Comparison of ENCODE assay signal across 8 cellular contexts in genomic region chr2:46876741-46877384, GRCh38. TPM values are rescaled to one million over a fixed set of nuclear protein-coding genes. Genes with fewer than 3 reads are reported as not detected.
DNase-seq lines count a peak whose midpoint lies in the region; ATAC-seq and TF ChIP-seq lines count a peak whose summit lies in the region.

No MANE protein-coding gene starts in this region.

- H3K27me3 ChIP-seq in SK-N-SH (ENCODE audit: insufficient read depth): no peaks in the 10 kb centered on the region
- no peaks in the 10 kb centered on the region for H3K27me3 ChIP-seq in parathyroid adenoma (ENCODE audit: control insufficient read depth, insufficient read depth, low read length)
- H3K27me3 ChIP-seq in effector memory CD4-positive, alpha-beta T cell (replicated peaks; ENCODE audit: control insufficient read depth, insufficient read depth, low read length, poor library complexity, severe bottlenecking): no peaks in the 10 kb centered on the region

- 61% methylated on average over 11 of the region's 11 CpGs for WGBS in SK-N-SH (ENCODE audit: low lambda C conversion rate)

- H3K79me2 ChIP-seq in SK-N-SH (ENCODE audit: insufficient read depth): no peaks in the 10 kb centered on the region
- no peaks in the 10 kb centered on the region for H3K79me2 ChIP-seq in parathyroid adenoma

- no peaks in the 10 kb centered on the region for H4K20me1 ChIP-seq in SK-N-SH (ENCODE audit: insufficient read depth)

- H3K9ac ChIP-seq in SK-N-SH (0 out of 2 replicates have a peak overlapping the region, but pooled peaks have one; percentile 4), parathyroid adenoma (no peak overlapping the region)

- H3K36me3 ChIP-seq in SK-N-SH (replicated peaks in 1 of 2; ENCODE audit: control insufficient read depth in 1 of 2, insufficient read depth in 2 of 2, low read length in 1 of 2): no peaks in the 10 kb centered on the region
- no peaks in the 10 kb centered on the region for H3K36me3 ChIP-seq in parathyroid adenoma (ENCODE audit: control insufficient read depth, insufficient read depth, low read length)
- no peaks in the 10 kb centered on the region for H3K36me3 ChIP-seq in effector memory CD4-positive, alpha-beta T cell (ENCODE audit: control insufficient read depth, insufficient read depth, low read length)

- no peak for ATAC-seq in activated CD4-positive, CD25-positive, alpha-beta regulatory T cell treated with anti-CD3 and anti-CD28 coated beads, Interleukin-2, amount 50 U/mL, for 24 hours

- no peak overlapping the region for H3K4me2 ChIP-seq in SK-N-SH
- no peak overlapping the region for H3K4me2 ChIP-seq in parathyroid adenoma (ENCODE audit: low read length)

- H3K9me3 ChIP-seq in SK-N-SH (no peaks in the 10 kb centered on the region), parathyroid adenoma (ENCODE audit: control insufficient read depth, low read length) (no peaks in the 10 kb centered on the region)
- H3K9me3 ChIP-seq in effector memory CD4-positive, alpha-beta T cell (ENCODE audit: control insufficient read depth, low read length): no peaks in the 10 kb centered on the region

- H3K4me3 ChIP-seq in SK-N-SH (ENCODE audit: low read depth in 2 of 2, low read length in 1 of 2) (no peak overlapping the region), fibroblast of mammary gland (ENCODE audit: control insufficient read depth, low read depth, low read length) (no peak overlapping the region), parathyroid adenoma (ENCODE audit: low read depth, low read length) (no peak overlapping the region)
- no peak overlapping the region for H3K4me3 ChIP-seq in effector memory CD4-positive, alpha-beta T cell (ENCODE audit: insufficient read depth, low read depth, low read length, poor library complexity, severe bottlenecking)

- TF ChIP-seq CTCF in SK-N-SH (IDR thresholded peaks at IDR 0.05) (peak; percentile 80), fibroblast of mammary gland (conservative IDR thresholded peaks at IDR 0.05; ENCODE audit: control insufficient read depth, insufficient read depth, low read depth, low read length) (peak; percentile 59), parathyroid adenoma (IDR thresholded peaks at IDR 0.05) (peak; percentile 75)

- H3K4me1 ChIP-seq in SK-N-SH (ENCODE audit: control insufficient read depth in 1 of 2, insufficient read depth in 2 of 2, low read depth in 1 of 2, low read length in 1 of 2) (peaks cover 35 to 38% of the 10 kb centered on the region in 2 experiments; a peak in 3 of 4 replicates), parathyroid adenoma (peaks cover 23% of the 10 kb centered on the region)
- no peaks in the 10 kb centered on the region for H3K4me1 ChIP-seq in effector memory CD4-positive, alpha-beta T cell (ENCODE audit: control insufficient read depth, insufficient read depth, low read length, poor library complexity, severe bottlenecking)

- CTCF ChIA-PET in SK-N-SH (lab: Yijun Ruan, JAX): interaction anchor here (0.6 to 2.4 kb wide), 26 partner anchors 9 to 246 kb away, joined by 3 to 20 read pairs (median 4); partner anchors contain the start of gene MCFD2

- peak; percentile 91 for TF ChIP-seq RAD21 in SK-N-SH (IDR thresholded peaks at IDR 0.05; ENCODE audit: low read length)

- peak; percentile 79 for DNase-seq in DMS 273 treated with DMSO at 0.1 percent for 48 hours (lab: John Stamatoyannopoulos, UW)
- peak; percentile 83 to 84 for DNase-seq in Kasumi-1 (lab: John Stamatoyannopoulos, UW)
- peak; percentile 73 for DNase-seq in SK-N-SH
- peak; percentile 87 for DNase-seq in fibroblast of mammary gland (ENCODE audit: low read depth)
- DNase-seq in effector memory CD4-positive, alpha-beta T cell: no peak
- no peak for DNase-seq in anterior cingulate cortex (lab: John Stamatoyannopoulos, UW)

- TF ChIP-seq EP300 in SK-N-SH (IDR thresholded peaks at IDR 0.05; ENCODE audit: borderline replicate concordance in 1 of 2, low read depth in 1 of 2, low read length in 1 of 2): no peak

- H2AFZ ChIP-seq in SK-N-SH (ENCODE audit: low read depth) (no peak overlapping the region), parathyroid adenoma (peak overlapping the region; percentile 68)

- POLR2A ChIA-PET in SK-N-SH (lab: Yijun Ruan, JAX): interaction anchor here (0.7 kb wide), 1 partner anchor 209 kb away, joined by 3 read pairs; no protein-coding TSS in a partner anchor

- H3F3A ChIP-seq in SK-N-SH (replicated peaks; ENCODE audit: insufficient read depth): peaks cover 33% of the 10 kb centered on the region

- peak overlapping the region; percentile 7 to 76 for H3K27ac ChIP-seq in SK-N-SH (ENCODE audit: low read depth in 2 of 2, low read length in 1 of 2)
- H3K27ac ChIP-seq in parathyroid adenoma: peak overlapping the region; percentile 11
- H3K27ac ChIP-seq in effector memory CD4-positive, alpha-beta T cell (ENCODE audit: insufficient read depth, low read length, poor library complexity, severe bottlenecking): no peak overlapping the region

- no peaks in the 10 kb centered on the region for H3K9me2 ChIP-seq in SK-N-SH

TF ChIP-seq in SK-N-SH, 30 proteins besides CTCF, POLR2A, EP300 and RAD21:
- TF ChIP-seq MXI1 (IDR thresholded peaks at IDR 0.05; ENCODE audit: low read depth, low read length) (no peak; the same call in 1 of the 2 replicates), RFX5 (IDR thresholded peaks at IDR 0.05; ENCODE audit: low read length) (0 out of 2 replicates have a peak, but pooled peaks have one; percentile 18), SMC3 (IDR thresholded peaks at IDR 0.05; ENCODE audit: low read depth, low read length) (peak; percentile 87), RCOR1 (IDR thresholded peaks at IDR 0.05; ENCODE audit: low read length) (peak; percentile 33; the same call in 1 of the 2 replicates)

RNA-seq across cellular contexts. Expression of gene MCFD2, which starts 38.7 kb away (rescaled TPM):
- polyA plus RNA-seq in SK-N-SH (2012; rRNA removed): 88.2 and 123 TPM in 2 replicates
- 123 and 126 TPM in 2 replicates for polyA plus RNA-seq in SK-N-SH (2012; cell fraction: cytosol; rRNA removed)
- 41.1 and 69.7 TPM in 2 replicates for polyA plus RNA-seq in SK-N-SH (2012; cell fraction: nucleus; rRNA removed)

Comparison
In these comparisons a context has a peak if more than half of its experiments do, and no peak if none do; other contexts are left out.
1. DNase-seq: peak in DMS 273 treated with DMSO at 0.1 percent for 48 hours (single experiment), Kasumi-1 (2 of 2), SK-N-SH (single experiment) and fibroblast of mammary gland (single experiment); none in effector memory CD4-positive, alpha-beta T cell (0 of 3) and anterior cingulate cortex (0 of 58).
2. Peak in every context shown above with its lines, with median percentiles within 50 percentile points of each other: CTCF ChIP-seq.